ENCODE assay signal across 12 cellular contexts in genomic region chr18:54968231-54968630, GRCh38. TPM values are rescaled to one million over a fixed set of nuclear protein-coding genes. Genes with fewer than 3 reads are reported as not detected.
DNase-seq lines count a peak whose midpoint lies in the region; FAIRE-seq and TF ChIP-seq lines count a peak whose summit lies in the region.
"Not testable (repeated sequence)": the region's sequence is repeated elsewhere in the genome, so short reads cannot be mapped to it uniquely, and the experiment has no call there.
"Had no signal": no experiment of that assay in that cellular context is flagged by ENCODE, and none has a peak within 500 bp of the region (broad histone marks: within the 10 kb centered on the region; RNA-seq: fewer than 3 reads in every experiment).

No MANE protein-coding gene starts in this region.

- H3K27me3 Mint-ChIP-seq in HFFc6 (ENCODE audit: insufficient read depth) = not testable (repeated sequence)

- H3K4me3 Mint-ChIP-seq in HFFc6 = not testable (repeated sequence)

- H3K27me3 ChIP-seq in OCI-LY3 (ENCODE audit: low read depth, low read length); adipocyte (replicated peaks; ENCODE audit: control insufficient read depth, insufficient read depth, low read length); osteoblast (ENCODE audit: insufficient read depth, low read length): not testable (repeated sequence)

- not testable (repeated sequence) for H3K4me2 ChIP-seq in OCI-LY3 (ENCODE audit: low read length)
- peak overlapping the region; percentile 10 for H3K4me2 ChIP-seq in osteoblast (ENCODE audit: insufficient read depth, low read length)

- peaks cover 27% of the 10 kb centered on the region for H3K4me1 Mint-ChIP-seq in HFFc6 (ENCODE audit: low read depth)

- not testable (repeated sequence) for DNase-seq in D721Med (ENCODE audit: insufficient read length, low spot score)
- peak; percentile 69 for DNase-seq in HFFc6
- peak; percentile 80 for DNase-seq in adipocyte (ENCODE audit: low read depth)
- peak; percentile 77 for DNase-seq in dedifferentiated amniotic fluid mesenchymal stem cell (ENCODE audit: extremely low spot score)
- DNase-seq in fibroblast of villous mesenchyme (ENCODE audit: low read depth) = peak; percentile 74
- DNase-seq in osteoblast (ENCODE audit: insufficient read length, low spot score, missing footprints) = peak; percentile 83

- H3K9me3 Mint-ChIP-seq in HFFc6 = not testable (repeated sequence)

- H3K36me3 ChIP-seq in OCI-LY3 (replicated peaks; ENCODE audit: low read depth, low read length) = peaks cover 33% of the 10 kb centered on the region
- not testable (repeated sequence) for H3K36me3 ChIP-seq in adipocyte (ENCODE audit: control insufficient read depth, insufficient read depth, low read length, severe bottlenecking); osteoblast (ENCODE audit: insufficient read depth, low read length)

- H3K36me3 Mint-ChIP-seq in HFFc6 (ENCODE audit: low read depth) = not testable (repeated sequence)

- H3K9me3 ChIP-seq in OCI-LY3 (ENCODE audit: insufficient read depth, low read length) = peaks cover 47% of the 10 kb centered on the region
- H3K9me3 ChIP-seq in adipocyte (ENCODE audit: control insufficient read depth, low read length); osteoblast (ENCODE audit: low read depth, low read length): not testable (repeated sequence)

- not testable (repeated sequence) for TF ChIP-seq CTCF in D721Med (IDR thresholded peaks at IDR 0.05; ENCODE audit: insufficient read depth, missing control alignments); HFFc6 (IDR thresholded peaks at IDR 0.05); OCI-LY3 (IDR thresholded peaks at IDR 0.05; ENCODE audit: low read depth, low read length); fibroblast of villous mesenchyme (IDR thresholded peaks at IDR 0.05; ENCODE audit: insufficient read depth, low read depth, low read length); osteoblast (IDR thresholded peaks at IDR 0.05; ENCODE audit: extremely low read depth, low read depth, low read length)

- not testable (repeated sequence) for H3K79me2 ChIP-seq in OCI-LY3 (ENCODE audit: low read length); osteoblast (ENCODE audit: insufficient read depth, low read length)

- H3K27ac ChIP-seq in OCI-LY3 (ENCODE audit: low read length) (peak overlapping the region; percentile 58), osteoblast (ENCODE audit: low read depth, low read length) (peak overlapping the region; percentile 3)

- H3K4me3 ChIP-seq in OCI-LY3 (ENCODE audit: low read length); adipocyte (ENCODE audit: low read length); fibroblast of villous mesenchyme (ENCODE audit: low read depth, low read length); osteoblast (ENCODE audit: insufficient read depth, low read length): not testable (repeated sequence)

- H3K27ac Mint-ChIP-seq in HFFc6 = peak overlapping the region; percentile 64

- FAIRE-seq in D721Med (lab: Jason Lieb, UNC) = peak; percentile 38

- H4K20me1 ChIP-seq in OCI-LY3 (ENCODE audit: insufficient read depth, low read length); osteoblast (ENCODE audit: insufficient read depth, low read length): not testable (repeated sequence)

- H3K4me1 ChIP-seq in OCI-LY3 (ENCODE audit: low read length) = peaks cover 21% of the 10 kb centered on the region
- not testable (repeated sequence) for H3K4me1 ChIP-seq in adipocyte (ENCODE audit: control insufficient read depth, insufficient read depth, low read length); osteoblast (ENCODE audit: insufficient read depth, low read length)

- not testable (repeated sequence) for H3K9ac ChIP-seq in OCI-LY3 (ENCODE audit: low read length); adipocyte (ENCODE audit: low read length)

- not testable (repeated sequence) for H2AFZ ChIP-seq in OCI-LY3 (ENCODE audit: low read depth, low read length)
- peak overlapping the region; percentile 12 for H2AFZ ChIP-seq in osteoblast (ENCODE audit: low read length)

RNA-seq across cellular contexts. Expression of gene CCDC68, which starts 9.0 kb away (rescaled TPM):
- total RNA-seq in HFFc6 (2021; fragmentation: NEBNext Ultra II Directional; extraction: Animal tissue kit (Norgen Biotek cat#: 25700)) = under 1 TPM; 0.05 to 0.40 (median 0.14) TPM
- total RNA-seq in fibroblast of villous mesenchyme (3.5 and 9.1 TPM in 2 replicates), osteoblast (9.0 and 13.3 TPM in 2 replicates)
- total RNA-seq: activated CD4-positive, alpha-beta memory T cell treated with anti-CD3 and anti-CD28 coated beads for 36 hours; activated naive CD4-positive, alpha-beta T cell treated with anti-CD3 and anti-CD28 coated beads for 36 hours; activated T-helper 1 cell treated with anti-CD3 and anti-CD28 coated beads, Interleukin-12 subunit alpha, Interleukin-12 subunit beta, Interleukin-2, Interleukin-4 antibody, amounts not matched to agents 30 ng/mL and 10 ng/mL and 1 ng/mL, durations not matched to agents 14 hours and 24 hours and 36 hours; neural crest cell; T-helper 1 cell treated with Interleukin-12 subunit alpha and Interleukin-12 subunit beta and Interleukin-4 antibody, amounts not matched to agents 30 ng/mL and 1 ng/mL, for 36 hours had no signal
